20 cellular contexts compared by ENCODE assay signal in genomic region chr2:61415265-61415664, GRCh38. TPM values are rescaled to one million over a fixed set of nuclear protein-coding genes. Genes with fewer than 3 reads are reported as not detected.
A peak's percentile ranks its signal among the peaks of the same experiment; 100 is the strongest.
DNase-seq lines count a peak whose midpoint lies in the region; ATAC-seq and TF ChIP-seq lines count a peak whose summit lies in the region.
"Had no signal": no experiment of that assay in that cellular context is flagged by ENCODE, and none has a peak within 500 bp of the region (broad histone marks: within the 10 kb centered on the region; RNA-seq: fewer than 3 reads in every experiment).

No MANE protein-coding gene starts in this region.

- H3K36me3 Mint-ChIP-seq in memory B cell (peaks cover 6% of the 10 kb centered on the region), osteocyte (ENCODE audit: unreplicated experiment) (peaks cover 12% of the 10 kb centered on the region)

- H3K27me3 Mint-ChIP-seq in memory B cell (no peaks in the 10 kb centered on the region), osteocyte (ENCODE audit: unreplicated experiment) (no peaks in the 10 kb centered on the region)
- H3K27me3 Mint-ChIP-seq: B cell; CD8-positive, alpha-beta memory T cell had no signal

- TF ChIP-seq CTCF in cardiac muscle cell (IDR thresholded peaks at IDR 0.05; ENCODE audit: low read depth, low read length) (no peak), osteocyte (IDR thresholded peaks at IDR 0.05) (no peak)

- no peak overlapping the region for H3K4me3 ChIP-seq in cardiac muscle cell
- H3K4me3 ChIP-seq: BLaER1 treated with 17β-estradiol and CSF1 and Interleukin-3, amounts not matched to agents 10 nM and 100 nM had no signal

- H3K27me3 ChIP-seq in cardiac muscle cell = no peaks in the 10 kb centered on the region
- H3K27me3 ChIP-seq: BLaER1 treated with 17β-estradiol and CSF1 and Interleukin-3, amounts not matched to agents 10 nM and 100 nM had no signal

- H3K9me3 ChIP-seq in cardiac muscle cell (ENCODE audit: low read depth) = no peaks in the 10 kb centered on the region
- H3K9me3 ChIP-seq: BLaER1 treated with 17β-estradiol and CSF1 and Interleukin-3, amounts not matched to agents 10 nM and 100 nM had no signal

- H3K4me3 Mint-ChIP-seq in memory B cell = no peak overlapping the region
- H3K4me3 Mint-ChIP-seq in osteocyte (ENCODE audit: unreplicated experiment) = no peak overlapping the region
- H3K4me3 Mint-ChIP-seq: B cell; CD8-positive, alpha-beta memory T cell; HFFc6 had no signal

- H3K27ac Mint-ChIP-seq in memory B cell = peak overlapping the region; percentile 62
- peak overlapping the region; percentile 58 for H3K27ac Mint-ChIP-seq in osteocyte (ENCODE audit: unreplicated experiment)
- H3K27ac Mint-ChIP-seq: B cell, HFFc6 had no signal

- intact Hi-C loops in left cardiac atrium (cut with DNase I) = no loop called here

- H3K36me3 ChIP-seq in cardiac muscle cell = peaks cover 8% of the 10 kb centered on the region

- H3K9me3 Mint-ChIP-seq in memory B cell (no peaks in the 10 kb centered on the region), osteocyte (ENCODE audit: unreplicated experiment) (no peaks in the 10 kb centered on the region)
- H3K9me3 Mint-ChIP-seq: CD8-positive, alpha-beta memory T cell; HFFc6 had no signal

- DNase-seq in cardiac muscle cell (ENCODE audit: low read depth in 1 of 2, low spot score in 1 of 2) (no peak), left cardiac atrium (no peak), memory B cell (ENCODE audit: low spot score in 2 of 2) (no peak), osteocyte (ENCODE audit: extremely low spot score, unreplicated experiment) (no peak), NCI-H2081 treated with DMSO at 0.1 percent for 48 hours (lab: John Stamatoyannopoulos, UW) (no peak), SHP77 treated with DMSO at 0.1 percent for 48 hours (lab: John Stamatoyannopoulos, UW) (no peak), GM03348 (ENCODE audit: low spot score) (no peak)
- DNase-seq: 8988T; CD8-positive, alpha-beta memory T cell; COR-L47; DMS 273 treated with DMSO at 0.1 percent for 48 hours; DMS53; GOT3; H7; HFFc6; IMR-90 had no signal

- H3K4me1 ChIP-seq in cardiac muscle cell (ENCODE audit: low read depth) = peaks cover 9% of the 10 kb centered on the region

- H3K27ac ChIP-seq in cardiac muscle cell = peak overlapping the region; percentile 23
- H3K27ac ChIP-seq: BLaER1 treated with 17β-estradiol and CSF1 and Interleukin-3, amounts not matched to agents 10 nM and 100 nM had no signal

- peaks cover 19% of the 10 kb centered on the region for H3K4me1 Mint-ChIP-seq in memory B cell
- H3K4me1 Mint-ChIP-seq in osteocyte (ENCODE audit: unreplicated experiment) = peaks cover 43% of the 10 kb centered on the region

- ATAC-seq in left cardiac atrium (no peak), memory B cell (ENCODE audit: low read depth) (no peak), HG03097 (IDR thresholded peaks at IDR 0.05; ENCODE audit: low FRiP score, unreplicated experiment) (no peak)
- ATAC-seq: HCT116 had no signal

RNA-seq across cellular contexts. Expression of gene USP34, which starts 55.6 kb away (rescaled TPM):
- total RNA-seq in cardiac muscle cell (67.6 and 94.5 TPM in 2 replicates), left cardiac atrium (10 to 100 TPM; 44.1 to 60.4 TPM), osteocyte (111 and 114 TPM in 2 replicates)
- polyA plus RNA-seq in cardiac muscle cell = 42.4 and 54.9 TPM in 2 replicates
